In the genomic region with DNA sequence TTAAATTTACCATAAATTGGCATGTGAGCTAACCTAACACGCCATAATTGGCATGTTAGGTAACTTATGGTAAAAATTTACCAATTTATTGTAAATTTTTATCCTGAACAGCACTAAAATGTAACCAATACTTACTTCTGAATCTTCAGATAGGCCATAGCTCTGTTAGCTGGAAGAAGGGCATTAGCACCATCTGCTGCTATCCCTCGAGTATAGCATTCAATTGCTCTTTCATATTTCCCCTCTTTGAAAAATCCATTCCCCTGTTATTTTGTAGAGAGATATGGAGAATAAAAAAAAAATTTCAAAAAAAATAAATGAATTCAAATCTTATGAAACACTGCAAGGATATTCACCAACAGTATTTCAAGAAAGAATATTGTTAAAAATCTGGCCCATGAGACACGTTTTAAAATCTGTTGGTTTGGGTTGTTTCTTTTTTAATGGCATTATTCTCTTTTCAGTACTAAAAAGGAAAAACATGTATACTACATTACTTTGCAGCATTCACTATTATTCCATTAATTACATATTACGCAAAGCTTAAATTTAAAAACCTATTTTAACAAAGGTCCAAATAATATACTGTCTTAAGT, we compare ENCODE assay signal across 8 cellular contexts. TPM values are rescaled to one million over a fixed set of nuclear protein-coding genes. Genes with fewer than 3 reads are reported as not detected.
A peak's percentile ranks its signal among the peaks of the same experiment; 100 is the strongest.
DNase-seq lines count a peak whose midpoint lies in the region; FAIRE-seq and TF ChIP-seq lines count a peak whose summit lies in the region.

No MANE protein-coding gene starts in this region.

- H3K27me3 ChIP-seq in BJ (ENCODE audit: control insufficient read depth, insufficient read depth, low read length), result no peaks in the 10 kb centered on the region
- H3K27me3 ChIP-seq in uterus, result no peaks in the 10 kb centered on the region

- no peak overlapping the region for H3K4me3 ChIP-seq in BJ (ENCODE audit: low read depth, low read length)
- H3K4me3 ChIP-seq in astrocyte of the cerebellum (ENCODE audit: low read depth, low read length), result no peak overlapping the region
- H3K4me3 ChIP-seq in uterus, result no peak overlapping the region

- DNase-seq in BJ (ENCODE audit: low read depth) (no peak), GM13977 (ENCODE audit: low spot score) (peak; percentile 33), NCI-H2227 (lab: John Stamatoyannopoulos, UW; ENCODE audit: unreplicated experiment) (peak; percentile 43), astrocyte of the cerebellum (ENCODE audit: low read depth) (peak; percentile 29), uterus (no peak), NK-92 (lab: John Stamatoyannopoulos, UW; ENCODE audit: unreplicated experiment) (no peak), islet precursor cell (no peak)

- H3K27ac ChIP-seq in uterus, result no peak overlapping the region

- H3K4me1 ChIP-seq in uterus, result no peaks in the 10 kb centered on the region

- TF ChIP-seq CTCF in BJ (IDR thresholded peaks at IDR 0.05; ENCODE audit: insufficient read depth, low read depth, low read length) (peak; percentile 78), GM13977 (IDR thresholded peaks at IDR 0.05; ENCODE audit: extremely low read depth, insufficient read depth, missing control alignments) (peak; percentile 63), astrocyte of the cerebellum (IDR thresholded peaks at IDR 0.05; ENCODE audit: low read depth, low read length, missing control alignments) (peak; percentile 83), uterus (IDR thresholded peaks at IDR 0.05) (peak; percentile 52 to 61 (median 54))

- intact Hi-C loops in uterus (cut with DNase I; ENCODE audit: low total_unique reads), result loop anchor here (5.0 kb wide), 1 partner anchor 654 kb away; no protein-coding TSS in a partner anchor

- CTCF ChIA-PET in BJ (lab: Yijun Ruan, JAX), result interaction anchor here (0.6 to 4.6 kb wide), 19 partner anchors 8 to 1548 kb away, joined by 3 to 38 read pairs (median 4); partner anchors contain the start of genes AMIGO2, ENDOU, PCED1B and RPAP3

- in situ Hi-C loops in GM13977 (cut with MboI; ENCODE audit: low pct_unique_long_range_greater_than_20kb, low sequenced_read_pairs, unreplicated experiment), result no loop called here
- in situ Hi-C loops in astrocyte of the cerebellum (cut with HindIII; ENCODE audit: low sequenced_read_pairs), result loop anchor here (25.0 kb wide), 1 partner anchor 649 kb away; no protein-coding TSS in a partner anchor

- FAIRE-seq in islet of Langerhans (lab: Jason Lieb, UNC), result peak; percentile 99

- peaks cover 2% of the 10 kb centered on the region; the same call in 1 of the 2 replicates for H3K36me3 ChIP-seq in BJ (ENCODE audit: control insufficient read depth, insufficient read depth, low read length)
- no peaks in the 10 kb centered on the region for H3K36me3 ChIP-seq in uterus

- no peaks in the 10 kb centered on the region for H3K9me3 ChIP-seq in uterus

- POLR2A ChIA-PET in BJ (lab: Charles Lee), result no interaction called here

- no peak for TF ChIP-seq POLR2A in uterus (IDR thresholded peaks at IDR 0.05)

RNA-seq across cellular contexts. Expression of gene RPAP3, which starts 19.1 kb away (rescaled TPM):
- 6.1 and 15.6 TPM in 2 replicates for polyA plus RNA-seq in BJ (2011; rRNA removed)
- 2.2 and 3.5 TPM in 2 replicates for polyA minus RNA-seq in BJ (2011; rRNA and poly(A)+ RNA removed)
- 10 to 100 TPM; 16.8 to 33.6 (median 22.2) TPM for total RNA-seq in uterus

RNA-seq across cellular contexts. Expression of gene ENDOU, which starts 38.5 kb away (rescaled TPM):
- polyA plus RNA-seq in BJ (2011; rRNA removed), result 0.06 TPM in 1 of 2 replicates, not detected in the other
- polyA minus RNA-seq in BJ (2011; rRNA and poly(A)+ RNA removed), result not detected in 2 replicates
- total RNA-seq in uterus, result under 1 TPM in 2 of 4 donors, not detected in 2; 0.28 to 0.64 TPM

Comparison
In these comparisons a context has a peak if more than half of its experiments do, and no peak if none do; other contexts are left out.
1. DNase-seq: peak in GM13977 (single experiment), NCI-H2227 (single experiment) and astrocyte of the cerebellum (single experiment); none in BJ (single experiment), uterus (0 of 2), NK-92 (single experiment) and islet precursor cell (single experiment).
2. Peak in every context shown above with its lines, with median percentiles within 50 percentile points of each other: CTCF ChIP-seq.